ENCODE assay signal across 1 cellular context in genomic region chr7:41689815-41690214, GRCh38.
TF ChIP-seq lines count a peak whose summit lies in the region.

No MANE protein-coding gene starts in this region.

TF ChIP-seq in SK-N-SH treated with all-trans-retinoic acid at 6 μM for 48 hours, 23 proteins besides CTCF, POLR2A, EP300 and RAD21 (continued from another document):
- TF ChIP-seq, protein P1, sequence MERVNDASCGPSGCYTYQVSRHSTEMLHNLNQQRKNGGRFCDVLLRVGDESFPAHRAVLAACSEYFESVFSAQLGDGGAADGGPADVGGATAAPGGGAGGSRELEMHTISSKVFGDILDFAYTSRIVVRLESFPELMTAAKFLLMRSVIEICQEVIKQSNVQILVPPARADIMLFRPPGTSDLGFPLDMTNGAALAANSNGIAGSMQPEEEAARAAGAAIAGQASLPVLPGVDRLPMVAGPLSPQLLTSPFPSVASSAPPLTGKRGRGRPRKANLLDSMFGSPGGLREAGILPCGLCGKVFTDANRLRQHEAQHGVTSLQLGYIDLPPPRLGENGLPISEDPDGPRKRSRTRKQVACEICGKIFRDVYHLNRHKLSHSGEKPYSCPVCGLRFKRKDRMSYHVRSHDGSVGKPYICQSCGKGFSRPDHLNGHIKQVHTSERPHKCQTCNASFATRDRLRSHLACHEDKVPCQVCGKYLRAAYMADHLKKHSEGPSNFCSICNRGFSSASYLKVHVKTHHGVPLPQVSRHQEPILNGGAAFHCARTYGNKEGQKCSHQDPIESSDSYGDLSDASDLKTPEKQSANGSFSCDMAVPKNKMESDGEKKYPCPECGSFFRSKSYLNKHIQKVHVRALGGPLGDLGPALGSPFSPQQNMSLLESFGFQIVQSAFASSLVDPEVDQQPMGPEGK (CRISPR knock-in tag; IDR thresholded peaks at IDR 0.05; ENCODE audit: borderline replicate concordance): no peak
- TF ChIP-seq ZFP3 (CRISPR knock-in tag; IDR thresholded peaks at IDR 0.05) (no peak), TCF4 (CRISPR knock-in tag; IDR thresholded peaks at IDR 0.05; ENCODE audit: borderline replicate concordance) (no peak), SNAI2 (CRISPR knock-in tag; IDR thresholded peaks at IDR 0.05) (no peak), ZNF565 (CRISPR knock-in tag; conservative IDR thresholded peaks at IDR 0.05; ENCODE audit: low read depth) (no peak), GLIS3 (CRISPR knock-in tag; IDR thresholded peaks at IDR 0.05) (no peak), OSR1 (CRISPR knock-in tag; IDR thresholded peaks at IDR 0.05) (no peak), POU6F1 (CRISPR knock-in tag; IDR thresholded peaks at IDR 0.05; ENCODE audit: borderline replicate concordance, low read depth) (no peak), ZC3H10 (CRISPR knock-in tag; IDR thresholded peaks at IDR 0.05) (no peak), ESRRG (CRISPR knock-in tag; IDR thresholded peaks at IDR 0.05) (no peak), TOX (CRISPR knock-in tag; IDR thresholded peaks at IDR 0.05; ENCODE audit: borderline replicate concordance) (no peak), ZNF8 (CRISPR knock-in tag; IDR thresholded peaks at IDR 0.05) (no peak)
- TF ChIP-seq, protein P2, sequence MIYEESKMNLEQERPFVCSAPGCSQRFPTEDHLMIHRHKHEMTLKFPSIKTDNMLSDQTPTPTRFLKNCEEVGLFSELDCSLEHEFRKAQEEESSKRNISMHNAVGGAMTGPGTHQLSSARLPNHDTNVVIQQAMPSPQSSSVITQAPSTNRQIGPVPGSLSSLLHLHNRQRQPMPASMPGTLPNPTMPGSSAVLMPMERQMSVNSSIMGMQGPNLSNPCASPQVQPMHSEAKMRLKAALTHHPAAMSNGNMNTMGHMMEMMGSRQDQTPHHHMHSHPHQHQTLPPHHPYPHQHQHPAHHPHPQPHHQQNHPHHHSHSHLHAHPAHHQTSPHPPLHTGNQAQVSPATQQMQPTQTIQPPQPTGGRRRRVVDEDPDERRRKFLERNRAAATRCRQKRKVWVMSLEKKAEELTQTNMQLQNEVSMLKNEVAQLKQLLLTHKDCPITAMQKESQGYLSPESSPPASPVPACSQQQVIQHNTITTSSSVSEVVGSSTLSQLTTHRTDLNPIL (CRISPR knock-in tag; IDR thresholded peaks at IDR 0.05; ENCODE audit: low read depth): no peak
